Comparison of ENCODE assay signal across 14 cellular contexts in genomic region chr11:115522302-115522701, GRCh38.
"Had no signal": no experiment of that assay in that cellular context is flagged by ENCODE, and none has a peak within 500 bp of the region (broad histone marks: within the 10 kb centered on the region; RNA-seq: fewer than 3 reads in every experiment).

No MANE protein-coding gene starts in this region.

- ATAC-seq: activated CD4-positive, CD25-positive, alpha-beta regulatory T cell treated with anti-CD3 and anti-CD28 coated beads, Interleukin-2, amount 50 U/mL, for 24 hours; left ventricle myocardium superior had no signal

- H3K27ac Mint-ChIP-seq: nephron progenitor cell; stimulated activated naive CD8-positive, alpha-beta T cell treated with anti-CD3 and anti-CD28 coated beads, Interleukin-15, Interleukin-2, amounts not matched to agents 100 ng/mL and 50 ng/mL, for 24 hours had no signal

- H3K9me3 Mint-ChIP-seq: nephron progenitor cell; stimulated activated naive CD8-positive, alpha-beta T cell treated with anti-CD3 and anti-CD28 coated beads, Interleukin-15, Interleukin-2, amounts not matched to agents 100 ng/mL and 50 ng/mL, for 24 hours had no signal

- H3K4me3 Mint-ChIP-seq: nephron progenitor cell; stimulated activated naive CD8-positive, alpha-beta T cell treated with anti-CD3 and anti-CD28 coated beads, Interleukin-15, Interleukin-2, amounts not matched to agents 100 ng/mL and 50 ng/mL, for 24 hours had no signal

- DNase-seq: activated CD4-positive, alpha-beta T cell treated with anti-CD3 and anti-CD28 coated beads, Interleukin-2, amount 50 U/mL, for 4 hours; activated naive CD4-positive, alpha-beta T cell treated with anti-CD3 and anti-CD28 coated beads, Interleukin-2, amount 50 U/mL, for 16 hours; activated T-cell treated with anti-CD3 and anti-CD28 coated beads, Interleukin-2, amount 50 U/mL, for 1 hour; caudate nucleus; cortex of kidney; effector CD8-positive, alpha-beta T cell; foreskin melanocyte; left ventricle myocardium superior; mesendoderm; nephron progenitor cell; stimulated activated CD4-positive, alpha-beta T cell treated with anti-CD3 and anti-CD28 coated beads, Interleukin-12 subunit alpha, Interleukin-12 subunit beta, amount 100 ng/mL, for 4 hours; upper lobe of left lung had no signal
